Comparison of ENCODE assay signal across 18 cellular contexts in genomic region chr10:125757742-125758141, GRCh38. TPM values are rescaled to one million over a fixed set of nuclear protein-coding genes. Genes with fewer than 3 reads are reported as not detected.
DNase-seq lines count a peak whose midpoint lies in the region; ATAC-seq and TF ChIP-seq lines count a peak whose summit lies in the region.
"Had no signal": no experiment of that assay in that cellular context is flagged by ENCODE, and none has a peak within 500 bp of the region (broad histone marks: within the 10 kb centered on the region; RNA-seq: fewer than 3 reads in every experiment).

No MANE protein-coding gene starts in this region.

- peaks cover 9% of the 10 kb centered on the region for H3K4me1 Mint-ChIP-seq in activated naive CD8-positive, alpha-beta T cell (ENCODE audit: low read depth)
- H3K4me1 Mint-ChIP-seq in activated naive CD8-positive, alpha-beta T cell treated with anti-CD3 and anti-CD28 coated beads for 36 hours, result peaks cover 6% of the 10 kb centered on the region
- H3K4me1 Mint-ChIP-seq in glutamatergic neuron (ENCODE audit: low read depth, unreplicated experiment), result peaks cover 26% of the 10 kb centered on the region
- H3K4me1 Mint-ChIP-seq: CD14-positive monocyte, IgD-negative memory B cell had no signal

- H3K36me3 Mint-ChIP-seq in activated naive CD8-positive, alpha-beta T cell, result peaks cover 8% of the 10 kb centered on the region
- H3K36me3 Mint-ChIP-seq in activated naive CD8-positive, alpha-beta T cell treated with anti-CD3 and anti-CD28 coated beads for 36 hours, result peaks cover 36% of the 10 kb centered on the region
- H3K36me3 Mint-ChIP-seq in glutamatergic neuron (ENCODE audit: unreplicated experiment), result no peaks in the 10 kb centered on the region

- no peaks in the 10 kb centered on the region for H3K9me3 Mint-ChIP-seq in activated naive CD8-positive, alpha-beta T cell (ENCODE audit: low read depth)
- H3K9me3 Mint-ChIP-seq in activated naive CD8-positive, alpha-beta T cell treated with anti-CD3 and anti-CD28 coated beads for 36 hours, result no peaks in the 10 kb centered on the region
- H3K9me3 Mint-ChIP-seq in glutamatergic neuron (ENCODE audit: unreplicated experiment), result peaks cover 4% of the 10 kb centered on the region
- H3K9me3 Mint-ChIP-seq: CD14-positive monocyte, IgD-negative memory B cell had no signal

- no peak for ATAC-seq in GM21447 (IDR thresholded peaks at IDR 0.05; ENCODE audit: unreplicated experiment)
- ATAC-seq: GM12878, HepG2 had no signal

- DNase-seq in activated naive CD8-positive, alpha-beta T cell treated with anti-CD3 and anti-CD28 coated beads for 36 hours, result no peak
- DNase-seq in NCI-H69 (lab: John Stamatoyannopoulos, UW) (peak; percentile 6), dermis blood vessel endothelial cell (peak; percentile 18), glutamatergic neuron (no peak), mesenteric fat pad (ENCODE audit: low spot score) (no peak), GDM1 (lab: John Stamatoyannopoulos, UW) (no peak)
- DNase-seq: 8988T; CD4-positive, alpha-beta memory T cell; DMS79 treated with DMSO at 0.1 percent for 48 hours; GM23248 had no signal

- no peak overlapping the region for H3K4me3 Mint-ChIP-seq in activated naive CD8-positive, alpha-beta T cell
- H3K4me3 Mint-ChIP-seq in activated naive CD8-positive, alpha-beta T cell treated with anti-CD3 and anti-CD28 coated beads for 36 hours, result no peak overlapping the region
- H3K4me3 Mint-ChIP-seq in glutamatergic neuron (ENCODE audit: unreplicated experiment), result no peak overlapping the region
- H3K4me3 Mint-ChIP-seq: CD14-positive monocyte; CD4-positive, alpha-beta memory T cell; IgD-negative memory B cell had no signal

- peak overlapping the region; percentile 1 for H3K27ac Mint-ChIP-seq in activated naive CD8-positive, alpha-beta T cell
- H3K27ac Mint-ChIP-seq in activated naive CD8-positive, alpha-beta T cell treated with anti-CD3 and anti-CD28 coated beads for 36 hours, result no peak overlapping the region
- peak overlapping the region; percentile 36 for H3K27ac Mint-ChIP-seq in glutamatergic neuron (ENCODE audit: unreplicated experiment)
- H3K27ac Mint-ChIP-seq: CD14-positive monocyte, IgD-negative memory B cell had no signal

- no peaks in the 10 kb centered on the region for H3K27me3 Mint-ChIP-seq in activated naive CD8-positive, alpha-beta T cell
- H3K27me3 Mint-ChIP-seq in activated naive CD8-positive, alpha-beta T cell treated with anti-CD3 and anti-CD28 coated beads for 36 hours, result no peaks in the 10 kb centered on the region
- H3K27me3 Mint-ChIP-seq in glutamatergic neuron (ENCODE audit: unreplicated experiment), result peaks cover 2% of the 10 kb centered on the region
- H3K27me3 Mint-ChIP-seq: CD4-positive, alpha-beta memory T cell; IgD-negative memory B cell had no signal

- no peak for TF ChIP-seq CTCF in glutamatergic neuron (IDR thresholded peaks at IDR 0.05; ENCODE audit: partially characterized antibody, unreplicated experiment)

RNA-seq across cellular contexts. Expression of gene MMP21, which starts 17.9 kb away (rescaled TPM):
- not detected for total RNA-seq in activated naive CD8-positive, alpha-beta T cell treated with anti-CD3 and anti-CD28 coated beads for 36 hours
- total RNA-seq in dermis blood vessel endothelial cell (0.34 and 0.65 TPM in 2 replicates), glutamatergic neuron (ENCODE audit: unreplicated experiment) (not detected), mesenteric fat pad (0.29 TPM)
- total RNA-seq: A673, GM12878, GM23248, H4, HepG2 had no signal

RNA-seq across cellular contexts. Expression of gene EDRF1, which starts 38.2 kb away (rescaled TPM):
- 10 to 100 TPM; 28.1 to 30.6 TPM for total RNA-seq in activated naive CD8-positive, alpha-beta T cell treated with anti-CD3 and anti-CD28 coated beads for 36 hours
- 18.8 and 19.1 TPM in 2 replicates for total RNA-seq in dermis blood vessel endothelial cell
- 41.3 TPM for total RNA-seq in glutamatergic neuron (ENCODE audit: unreplicated experiment)
- total RNA-seq in mesenteric fat pad, result 15.6 TPM

Comparison
In these comparisons a context has a peak if more than half of its experiments do, and no peak if none do; other contexts are left out.
1. DNase-seq: peak in NCI-H69 (single experiment) and dermis blood vessel endothelial cell (single experiment); none in activated naive CD8-positive, alpha-beta T cell treated with anti-CD3 and anti-CD28 coated beads for 36 hours (single experiment), glutamatergic neuron (single experiment), mesenteric fat pad (single experiment) and GDM1 (single experiment).